In the genomic region with DNA sequence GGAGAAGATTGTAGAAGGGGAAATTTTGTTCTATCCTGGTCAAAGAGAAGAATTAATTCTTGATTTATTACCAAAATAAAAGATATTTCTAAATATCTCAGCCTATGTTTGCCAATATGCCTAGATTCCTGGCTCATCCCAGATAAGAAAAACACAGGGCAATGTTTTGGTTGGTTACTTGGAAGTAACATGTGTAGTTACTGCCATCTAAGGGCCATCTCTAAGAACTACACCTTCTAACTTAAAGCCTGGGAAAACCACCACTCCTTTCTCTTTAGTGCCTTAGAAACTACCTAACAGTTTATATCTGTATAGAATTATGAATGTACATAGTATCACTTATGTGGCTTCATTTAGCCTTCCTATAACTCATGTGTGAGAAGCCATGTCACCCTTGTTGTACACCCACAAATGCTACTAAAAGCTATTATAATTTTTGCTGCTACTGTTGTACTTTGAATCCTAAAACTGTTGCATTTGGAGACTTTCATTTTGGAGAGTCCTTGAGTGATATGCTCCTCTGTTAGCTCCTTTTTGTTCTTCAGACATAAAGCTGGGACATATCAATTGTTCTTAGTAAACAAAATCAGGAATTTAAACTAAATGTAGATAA, we compare ENCODE assay signal across 8 cellular contexts. TPM values are rescaled to one million over a fixed set of nuclear protein-coding genes. Genes with fewer than 3 reads are reported as not detected.
A peak's percentile ranks its signal among the peaks of the same experiment; 100 is the strongest.
DNase-seq lines count a peak whose midpoint lies in the region; ATAC-seq and TF ChIP-seq lines count a peak whose summit lies in the region.

No MANE protein-coding gene starts in this region.

- TF ChIP-seq EP300 in upper lobe of left lung (IDR thresholded peaks at IDR 0.05), result no peak

- DNase-seq in Calu3 (peak; percentile 12), HuH-7 (ENCODE audit: low spot score) (peak; percentile 22), cerebellum (ENCODE audit: low spot score) (peak; percentile 45), left lobe of liver (ENCODE audit: low spot score) (no peak), upper lobe of left lung (no peak), mucosa of gallbladder (ENCODE audit: low spot score) (no peak)

- peaks cover 12% of the 10 kb centered on the region; the same call in 1 of the 2 replicates for H3F3A ChIP-seq in OCI-LY1 (ENCODE audit: insufficient read depth, low read length)

- no peaks in the 10 kb centered on the region for H3K79me2 ChIP-seq in OCI-LY1 (ENCODE audit: insufficient read depth, low read length)

- no peaks in the 10 kb centered on the region for H4K20me1 ChIP-seq in OCI-LY1 (ENCODE audit: insufficient read depth, low read length)

- H3K4me3 ChIP-seq in OCI-LY1 (ENCODE audit: low read depth, low read length, poor library complexity, severe bottlenecking), result no peak overlapping the region
- H3K4me3 ChIP-seq in upper lobe of left lung, result no peak overlapping the region

- ATAC-seq in left lobe of liver (peak; percentile 99), upper lobe of left lung (ENCODE audit: low FRiP score in 2 of 2) (peak; percentile 58 to 88), GM21619 (IDR thresholded peaks at IDR 0.05; ENCODE audit: unreplicated experiment) (no peak)

- H3K9me2 ChIP-seq in OCI-LY1 (ENCODE audit: low read depth, low read length), result no peaks in the 10 kb centered on the region

- no peaks in the 10 kb centered on the region for H3K4me1 Mint-ChIP-seq in Calu3 (ENCODE audit: low read depth, unreplicated experiment)

- H3K4me3 Mint-ChIP-seq in Calu3 (ENCODE audit: low read depth, unreplicated experiment), result no peak overlapping the region

- H3K36me3 Mint-ChIP-seq in Calu3 (ENCODE audit: insufficient read depth, unreplicated experiment), result no peaks in the 10 kb centered on the region

- peaks cover 7% of the 10 kb centered on the region for H3K27me3 Mint-ChIP-seq in Calu3 (ENCODE audit: unreplicated experiment)

- no peak overlapping the region for H3K4me2 ChIP-seq in OCI-LY1 (ENCODE audit: low read length)

- TF ChIP-seq POLR2A in upper lobe of left lung (IDR thresholded peaks at IDR 0.05), result no peak

- H3K27me3 ChIP-seq in OCI-LY1 (ENCODE audit: insufficient read depth, low read length), result no peaks in the 10 kb centered on the region
- H3K27me3 ChIP-seq in upper lobe of left lung, result no peaks in the 10 kb centered on the region

- H2AFZ ChIP-seq in OCI-LY1 (ENCODE audit: low read length), result no peak overlapping the region

- peaks cover 48% of the 10 kb centered on the region for H3K4me1 ChIP-seq in OCI-LY1 (ENCODE audit: insufficient read depth, low read length, severe bottlenecking)
- peaks cover 5 to 15% (median 9%) of the 10 kb centered on the region in 4 donors for H3K4me1 ChIP-seq in upper lobe of left lung

- CTCF ChIA-PET in Calu3 (lab: Charles Lee), result interaction anchor here (1.6 kb wide), 1 partner anchor 868 kb away, joined by 4 read pairs; no protein-coding TSS in a partner anchor

- no peak overlapping the region for H3K9ac ChIP-seq in OCI-LY1 (ENCODE audit: low read length)

- no peak overlapping the region for H3K27ac Mint-ChIP-seq in Calu3 (ENCODE audit: unreplicated experiment)

- H3K9me3 ChIP-seq in OCI-LY1 (ENCODE audit: low read length) (no peaks in the 10 kb centered on the region), upper lobe of left lung (no peaks in the 10 kb centered on the region)

- H3K9me3 Mint-ChIP-seq in Calu3 (ENCODE audit: low read depth, unreplicated experiment), result no peaks in the 10 kb centered on the region

- no peaks in the 10 kb centered on the region for H3K36me3 ChIP-seq in OCI-LY1 (ENCODE audit: insufficient read depth, low read length)
- no peaks in the 10 kb centered on the region for H3K36me3 ChIP-seq in upper lobe of left lung

- intact Hi-C loops in Calu3 (cut with micrococcal nuclease; ENCODE audit: unreplicated experiment), result loop anchor here (1.0 to 10.0 kb wide), 8 partner anchors 73 to 1107 kb away; no protein-coding TSS in a partner anchor

- TF ChIP-seq CTCF in Calu3 (IDR thresholded peaks at IDR 0.05; ENCODE audit: unreplicated experiment) (peak; percentile 72), OCI-LY1 (IDR thresholded peaks at IDR 0.05; ENCODE audit: low read length) (peak; percentile 71), upper lobe of left lung (IDR thresholded peaks at IDR 0.05) (peak; percentile 57 to 77 (median 68))

- H3K27ac ChIP-seq in OCI-LY1 (ENCODE audit: low read depth, low read length, poor library complexity, severe bottlenecking), result no peak overlapping the region
- H3K27ac ChIP-seq in upper lobe of left lung, result no peak overlapping the region

- no TSS peak for BruUV-seq in Calu3 (replicated peaks; lab: Mats Ljungman, UMichigan)

RNA-seq across cellular contexts. Expression of a gene that starts 4.5 kb away (rescaled TPM):
- total RNA-seq in Calu3 (2022) (not detected in 2 replicates), cerebellum (4.4 TPM), left lobe of liver (0.23 TPM), upper lobe of left lung (1 to 10 TPM in 4 of 6 donors, under 1 TPM in 1, not detected in 1; 0.80 to 5.5 (median 2.7) TPM), mucosa of gallbladder (0.86 TPM)

Comparison
In these comparisons a context has a peak if more than half of its experiments do, and no peak if none do; other contexts are left out.
1. DNase-seq: peak in Calu3 (single experiment), HuH-7 (single experiment) and cerebellum (single experiment); none in left lobe of liver (single experiment), upper lobe of left lung (0 of 2) and mucosa of gallbladder (single experiment).
2. Peak in every context shown above with its lines, with median percentiles within 50 percentile points of each other: CTCF ChIP-seq.